Comparison of ENCODE assay signal across 8 cellular contexts in genomic region chrX:18390941-18391538, GRCh38. TPM values are rescaled to one million over a fixed set of nuclear protein-coding genes. Genes with fewer than 3 reads are reported as not detected.
A peak's percentile ranks its signal among the peaks of the same experiment; 100 is the strongest.
DNase-seq lines count a peak whose midpoint lies in the region; ATAC-seq, FAIRE-seq and TF ChIP-seq lines count a peak whose summit lies in the region.

No MANE protein-coding gene starts in this region.

- TF ChIP-seq CTCF in AG09319 (IDR thresholded peaks at IDR 0.05; ENCODE audit: low read depth, low read length): peak; percentile 64

- peak; percentile 22 for DNase-seq in AG09319 (ENCODE audit: extremely low read depth, low read depth)
- peak; percentile 46 for DNase-seq in H4 (ENCODE audit: low spot score)
- peak; percentile 42 for DNase-seq in NCI-H748 treated with DMSO at 0.1 percent for 48 hours (lab: John Stamatoyannopoulos, UW)
- peak in 2 of 3 experiments; percentile 10 to 34 for DNase-seq in activated CD8-positive, alpha-beta memory T cell treated with anti-CD3 and anti-CD28 coated beads for 48 hours (ENCODE audit: low read depth in 2 of 3, low spot score in 2 of 3)
- peak; percentile 43 for DNase-seq in myocyte (ENCODE audit: low read depth)
- DNase-seq in stimulated activated CD8-positive, alpha-beta memory T cell treated with anti-CD3 and anti-CD28 coated beads, Interleukin-7, amount 100 ng/mL, for 4 hours (ENCODE audit: low read depth in 2 of 2): peak; percentile 35 to 40

- ATAC-seq in GM21381 (IDR thresholded peaks at IDR 0.05; ENCODE audit: unreplicated experiment): no peak

- peak; percentile 87 for FAIRE-seq in endometrium (lab: Jason Lieb, UNC)

RNA-seq across cellular contexts. Expression of gene CDKL5, which starts 34.4 kb away (rescaled TPM):
- total RNA-seq in H4 (2014; rRNA removed; shearing (Covaris generic)): 1.5 and 2.9 TPM in 2 replicates
- 4.9 and 5.0 TPM in 2 replicates for total RNA-seq in myocyte
- polyA plus RNA-seq in myocyte (2012): 1.3 TPM

RNA-seq across cellular contexts. Expression of gene SCML2, which starts 36.6 kb away (rescaled TPM):
- total RNA-seq in H4 (2014; rRNA removed; shearing (Covaris generic)): 6.3 and 6.7 TPM in 2 replicates
- total RNA-seq in myocyte: 1.3 and 1.4 TPM in 2 replicates
- 0.79 TPM for polyA plus RNA-seq in myocyte (2012)
